9 cellular contexts compared by ENCODE assay signal in genomic region chr5:1503301-1504243, GRCh38. TPM values are rescaled to one million over a fixed set of nuclear protein-coding genes. Genes with fewer than 3 reads are reported as not detected.
DNase-seq lines count a peak whose midpoint lies in the region; ATAC-seq and TF ChIP-seq lines count a peak whose summit lies in the region.
"Had no signal": no experiment of that assay in that cellular context is flagged by ENCODE, and none has a peak within 500 bp of the region (broad histone marks: within the 10 kb centered on the region; RNA-seq: fewer than 3 reads in every experiment).

No MANE protein-coding gene starts in this region.

- TF ChIP-seq CTCF in nephron (IDR thresholded peaks at IDR 0.05; ENCODE audit: unreplicated experiment in 3 of 3) (no peak), mammary epithelial cell (conservative IDR thresholded peaks at IDR 0.05 in 1 of 2, IDR thresholded peaks at IDR 0.05 in 1 of 2; ENCODE audit: extremely low read depth in 1 of 2, insufficient read depth in 1 of 2, low read depth in 1 of 2, low read length in 2 of 2) (no peak)

- no peak overlapping the region for H3K9ac ChIP-seq in mammary epithelial cell (ENCODE audit: insufficient read depth, low read length)
- H3K9ac ChIP-seq: KMS-11 had no signal

- H3K4me1 Mint-ChIP-seq in nephron, result peaks cover 31% of the 10 kb centered on the region

- no peaks in the 10 kb centered on the region for H3K9me3 Mint-ChIP-seq in nephron

- no peaks in the 10 kb centered on the region for H3K9me3 ChIP-seq in mammary epithelial cell (replicated peaks; ENCODE audit: insufficient read depth, low read length)

- no peak overlapping the region for H3K27ac ChIP-seq in mammary epithelial cell (ENCODE audit: insufficient read depth, low read depth, low read length)
- H3K27ac ChIP-seq: KMS-11 had no signal

- peak; percentile 30 for ATAC-seq in GM19043 (IDR thresholded peaks at IDR 0.05; ENCODE audit: low read depth, unreplicated experiment)
- peak; percentile 34 for ATAC-seq in HG03354 (IDR thresholded peaks at IDR 0.05; ENCODE audit: poor library complexity, severe bottlenecking, unreplicated experiment)
- ATAC-seq in HG02973 (IDR thresholded peaks at IDR 0.05; ENCODE audit: unreplicated experiment), result no peak

- H3K36me3 ChIP-seq in mammary epithelial cell (ENCODE audit: insufficient read depth, low read length), result no peaks in the 10 kb centered on the region

- DNase-seq in astrocyte of the hippocampus (ENCODE audit: low read depth, low spot score) (peak; percentile 26), AG08395 (ENCODE audit: low spot score) (no peak), kidney glomerular epithelial cell (lab: John Stamatoyannopoulos, UW) (no peak), mammary epithelial cell (no peak)

- CTCF ChIA-PET in mammary epithelial cell (lab: Charles Lee; ENCODE audit: low non-redundant PET), result no interaction called here

- in situ Hi-C loops in mammary epithelial cell (cut with MboI; ENCODE audit: low sequenced_read_pairs in 2 of 2), result no loop called here

- H3K27me3 ChIP-seq in mammary epithelial cell (ENCODE audit: insufficient read depth, low read length), result no peaks in the 10 kb centered on the region

- H3K27ac Mint-ChIP-seq in nephron, result peak overlapping the region in 2 of 3 experiments; percentile 29 to 35

- no peak overlapping the region for H3K4me3 ChIP-seq in mammary epithelial cell (replicated peaks in 1 of 3; ENCODE audit: insufficient read depth in 1 of 3, low read depth in 2 of 3, low read length in 3 of 3)

- H4K20me1 ChIP-seq in mammary epithelial cell (ENCODE audit: insufficient read depth, low read length), result peaks cover 12% of the 10 kb centered on the region

- H2AFZ ChIP-seq in mammary epithelial cell (ENCODE audit: low read depth, low read length), result no peak overlapping the region

- H3K27me3 Mint-ChIP-seq in nephron (ENCODE audit: low read depth), result no peaks in the 10 kb centered on the region

- dilution Hi-C loops in mammary epithelial cell (cut with HindIII; ENCODE audit: low sequenced_read_pairs), result no loop called here

- H3K4me2 ChIP-seq in mammary epithelial cell (ENCODE audit: insufficient read depth, low read depth, low read length), result no peak overlapping the region

- peaks cover 86% of the 10 kb centered on the region for H3K79me2 ChIP-seq in mammary epithelial cell (ENCODE audit: insufficient read depth, low read length)

- no TSS peak for BruUV-seq in mammary epithelial cell (replicated peaks; lab: Mats Ljungman, UMichigan)

- H3K4me1 ChIP-seq in mammary epithelial cell (ENCODE audit: insufficient read depth, low read length), result no peaks in the 10 kb centered on the region

- H3K4me3 Mint-ChIP-seq in nephron, result no peak overlapping the region

- intact Hi-C loops in mammary epithelial cell (cut with micrococcal nuclease), result no loop called here

- H3K36me3 Mint-ChIP-seq in nephron (ENCODE audit: low read depth), result peaks cover 14% of the 10 kb centered on the region

- 94% methylated on average over 20 of the region's 20 CpGs for WGBS in mammary epithelial cell (ENCODE audit: low coverage, missing lambda C conversion rate)

RNA-seq across cellular contexts. Expression of gene LPCAT1, which starts 20.2 kb away (rescaled TPM):
- total RNA-seq in mammary epithelial cell, result 10 to 100 TPM; 37.1 to 43.5 TPM
- polyA plus RNA-seq in mammary epithelial cell, result 50.3 TPM
- 35.9 TPM for polyA minus RNA-seq in mammary epithelial cell

RNA-seq across cellular contexts. Expression of gene SLC6A3, which starts 58.3 kb away (rescaled TPM):
- not detected for total RNA-seq in mammary epithelial cell
- not detected for polyA plus RNA-seq in mammary epithelial cell
- polyA minus RNA-seq in mammary epithelial cell, result not detected
